Comparison of ENCODE assay signal across 10 cellular contexts in genomic region chr15:70741677-70742293, GRCh38. TPM values are rescaled to one million over a fixed set of nuclear protein-coding genes. Genes with fewer than 3 reads are reported as not detected.
DNase-seq lines count a peak whose midpoint lies in the region; ATAC-seq and TF ChIP-seq lines count a peak whose summit lies in the region.
"Had no signal": no experiment of that assay in that cellular context is flagged by ENCODE, and none has a peak within 500 bp of the region (broad histone marks: within the 10 kb centered on the region; RNA-seq: fewer than 3 reads in every experiment).

No MANE protein-coding gene starts in this region.

- 42% methylated on average over 2 of the region's 2 CpGs for WGBS in esophagus muscularis mucosa

- TF ChIP-seq CTCF in PC-3 (conservative IDR thresholded peaks at IDR 0.05; ENCODE audit: low read depth, low read length) = no peak
- TF ChIP-seq CTCF in esophagus muscularis mucosa (IDR thresholded peaks at IDR 0.05) = no peak

- H3K27me3 ChIP-seq in PC-3 (ENCODE audit: low read length) = no peaks in the 10 kb centered on the region
- H3K27me3 ChIP-seq in esophagus muscularis mucosa = no peaks in the 10 kb centered on the region

- intact Hi-C loops in PC-3 (cut with micrococcal nuclease) (no loop called here), esophagus muscularis mucosa (cut with DNase I) (no loop called here)

- CTCF ChIA-PET in PC-3 (lab: Charles Lee) = no interaction called here

- DNase-seq in GM03348 (ENCODE audit: low spot score) (peak; percentile 29), PC-3 (peak; percentile 77), esophagus muscularis mucosa (ENCODE audit: extremely low spot score) (no peak), pulmonary artery endothelial cell (ENCODE audit: low read depth, low spot score) (peak; percentile 33), NCI-H2196 treated with DMSO at 0.1 percent for 48 hours (lab: John Stamatoyannopoulos, UW; ENCODE audit: unreplicated experiment) (no peak), NCI-H526 treated with DMSO at 0.1 percent for 48 hours (lab: John Stamatoyannopoulos, UW) (no peak), erythroblast (lab: John Stamatoyannopoulos, UW) (no peak)
- DNase-seq: activated naive CD8-positive, alpha-beta T cell treated with anti-CD3 and anti-CD28 coated beads, Interleukin-2, amount 10 ng/mL, durations not matched to agents 7 days and 5 days; GDM1 had no signal

- peaks cover 26% of the 10 kb centered on the region for H3K4me1 ChIP-seq in PC-3 (ENCODE audit: insufficient read depth, low read length)
- H3K4me1 ChIP-seq in esophagus muscularis mucosa = peaks cover 32 to 44% (median 34%) of the 10 kb centered on the region in 4 donors

- no peak overlapping the region for H2AFZ ChIP-seq in PC-3 (ENCODE audit: low read length)

- no peaks in the 10 kb centered on the region for H4K20me1 ChIP-seq in PC-3 (ENCODE audit: low read length)

- no peaks in the 10 kb centered on the region for H3K9me2 ChIP-seq in PC-3 (replicated peaks; ENCODE audit: low read length)

- no peaks in the 10 kb centered on the region for H3K9me3 Mint-ChIP-seq in activated T-helper 17 cell treated with anti-CD3 and anti-CD28 coated beads, Interleukin-2, amount 50 U/mL, for 72 hours
- H3K9me3 Mint-ChIP-seq: activated naive CD8-positive, alpha-beta T cell treated with anti-CD3 and anti-CD28 coated beads, Interleukin-2, amount 10 ng/mL, durations not matched to agents 7 days and 5 days had no signal

- POLR2A ChIA-PET in PC-3 (lab: Charles Lee; ENCODE audit: unreplicated experiment) = no interaction called here

- peaks cover 62% of the 10 kb centered on the region for H3K79me2 ChIP-seq in PC-3 (ENCODE audit: low read length)

- no peak for TF ChIP-seq EP300 in esophagus muscularis mucosa (IDR thresholded peaks at IDR 0.05)

- no peak overlapping the region for H3K4me3 Mint-ChIP-seq in activated T-helper 17 cell treated with anti-CD3 and anti-CD28 coated beads, Interleukin-2, amount 50 U/mL, for 72 hours
- H3K4me3 Mint-ChIP-seq: activated naive CD8-positive, alpha-beta T cell treated with anti-CD3 and anti-CD28 coated beads, Interleukin-2, amount 10 ng/mL, durations not matched to agents 7 days and 5 days had no signal

- peak overlapping the region; percentile 70 for H3K4me2 ChIP-seq in PC-3 (ENCODE audit: low read length)

- H3K9me3 ChIP-seq in PC-3 (ENCODE audit: low read length) (no peaks in the 10 kb centered on the region), esophagus muscularis mucosa (no peaks in the 10 kb centered on the region)

- no peaks in the 10 kb centered on the region for H3K4me1 Mint-ChIP-seq in activated T-helper 17 cell treated with anti-CD3 and anti-CD28 coated beads, Interleukin-2, amount 50 U/mL, for 72 hours

- peak overlapping the region; percentile 40 for H3K9ac ChIP-seq in PC-3 (ENCODE audit: low read length)

- H3K27me3 Mint-ChIP-seq in activated T-helper 17 cell treated with anti-CD3 and anti-CD28 coated beads, Interleukin-2, amount 50 U/mL, for 72 hours = peaks cover 12% of the 10 kb centered on the region

- H3K4me3 ChIP-seq in PC-3 (ENCODE audit: low read length) = 0 out of 2 replicates have a peak overlapping the region, but pooled peaks have one; percentile 11
- H3K4me3 ChIP-seq in esophagus muscularis mucosa = no peak overlapping the region

- peaks cover 3% of the 10 kb centered on the region for H3F3A ChIP-seq in PC-3 (ENCODE audit: low read length, unreplicated experiment)

- H3K27ac ChIP-seq in PC-3 (ENCODE audit: low read length) = peak overlapping the region; percentile 69
- peak overlapping the region; percentile 71 to 74 (median 74) for H3K27ac ChIP-seq in esophagus muscularis mucosa (replicated peaks in 1 of 4)

- H3K36me3 Mint-ChIP-seq in activated T-helper 17 cell treated with anti-CD3 and anti-CD28 coated beads, Interleukin-2, amount 50 U/mL, for 72 hours (ENCODE audit: low read depth) = no peaks in the 10 kb centered on the region
- H3K36me3 Mint-ChIP-seq: activated naive CD8-positive, alpha-beta T cell treated with anti-CD3 and anti-CD28 coated beads, Interleukin-2, amount 10 ng/mL, durations not matched to agents 7 days and 5 days had no signal

- no peaks in the 10 kb centered on the region for H3K36me3 ChIP-seq in PC-3 (ENCODE audit: low read depth, low read length)
- no peaks in the 10 kb centered on the region for H3K36me3 ChIP-seq in esophagus muscularis mucosa

- BruUV-seq in PC-3 (replicated peaks; lab: Mats Ljungman, UMichigan) = TSS peak; percentile 16

- peak; percentile 84 for ATAC-seq in PC-3
- no peak for ATAC-seq in activated T-helper 17 cell treated with anti-CD3 and anti-CD28 coated beads, Interleukin-2, amount 50 U/mL, for 72 hours (replicated peaks)

- TF ChIP-seq POLR2A in esophagus muscularis mucosa (IDR thresholded peaks at IDR 0.05; ENCODE audit: low read depth) = no peak
- no peak for TF ChIP-seq POLR2A in erythroblast (IDR thresholded peaks at IDR 0.05; ENCODE audit: low read length)

- no peak overlapping the region for H3K27ac Mint-ChIP-seq in activated T-helper 17 cell treated with anti-CD3 and anti-CD28 coated beads, Interleukin-2, amount 50 U/mL, for 72 hours
- H3K27ac Mint-ChIP-seq: activated naive CD8-positive, alpha-beta T cell treated with anti-CD3 and anti-CD28 coated beads, Interleukin-2, amount 10 ng/mL, durations not matched to agents 7 days and 5 days had no signal

RNA-seq across cellular contexts. Expression of gene UACA, which starts 21.6 kb away (rescaled TPM):
- total RNA-seq in PC-3 (2014; rRNA removed) (21.7 and 26.7 TPM in 2 replicates), esophagus muscularis mucosa (10 to 100 TPM; 23.9 to 40.7 (median 28.9) TPM), pulmonary artery endothelial cell (84.9 and 152 TPM in 2 replicates)
- 1 to 10 TPM; 2.0 to 3.4 TPM for total RNA-seq in activated T-helper 17 cell treated with anti-CD3 and anti-CD28 coated beads, Interleukin-2, amount 50 U/mL, for 72 hours

Comparison
In these comparisons a context has a peak if more than half of its experiments do, and no peak if none do; other contexts are left out.
1. DNase-seq: peak in GM03348 (single experiment), PC-3 (single experiment) and pulmonary artery endothelial cell (single experiment); none in esophagus muscularis mucosa (single experiment), NCI-H2196 treated with DMSO at 0.1 percent for 48 hours (single experiment), NCI-H526 treated with DMSO at 0.1 percent for 48 hours (single experiment) and erythroblast (0 of 2).